Comparison of ENCODE assay signal across 1 cellular context in the genomic region with DNA sequence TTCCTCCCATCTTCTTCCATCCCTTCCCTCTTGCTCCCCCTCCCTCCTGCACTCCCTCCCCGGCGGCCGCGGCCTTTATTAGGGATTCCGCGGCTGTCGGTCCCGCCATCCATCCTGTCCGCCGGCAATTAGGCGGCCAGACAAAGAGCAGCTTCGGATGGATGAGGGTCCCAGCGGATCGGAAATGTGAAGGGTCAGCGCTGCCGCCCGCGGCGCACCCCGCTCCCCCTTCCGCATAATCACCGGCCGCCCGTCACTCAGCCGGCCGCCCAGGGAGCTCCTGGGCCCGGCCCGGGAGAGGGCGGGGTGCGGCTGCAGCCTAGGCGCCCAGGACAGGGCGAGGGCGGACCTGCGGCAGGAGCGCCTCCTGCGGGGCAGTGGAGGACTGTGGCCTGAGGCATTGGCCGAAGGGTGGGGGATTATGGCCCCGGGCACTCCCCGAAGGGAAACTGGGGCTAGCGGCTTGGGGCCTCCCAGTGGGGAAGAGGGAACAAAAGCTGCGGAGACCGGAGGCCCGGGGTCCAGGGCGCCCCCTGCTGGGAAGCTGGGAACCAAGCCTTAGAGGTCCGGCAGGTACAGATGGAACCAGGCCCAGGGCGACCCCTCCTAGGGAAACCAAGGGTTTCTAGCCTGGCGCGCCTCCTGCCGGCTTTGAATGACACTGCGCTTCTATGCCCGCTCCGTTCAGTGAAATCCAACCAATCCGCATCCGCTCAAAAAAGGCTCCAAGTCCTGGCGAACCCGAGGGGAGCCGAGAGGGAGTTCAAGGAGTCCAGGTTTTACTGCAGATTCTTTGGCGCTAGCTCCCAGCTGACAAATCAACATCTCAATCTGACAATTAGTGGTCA.
A peak's percentile ranks its signal among the peaks of the same experiment; 100 is the strongest.
TF ChIP-seq lines count a peak whose summit lies in the region.

No MANE protein-coding gene starts in this region.

TF ChIP-seq in HepG2, 621 proteins besides CTCF, POLR2A, EP300 and RAD21 (continues in another document):
- TF ChIP-seq GPN1 (CRISPR knock-in tag; IDR thresholded peaks at IDR 0.05; ENCODE audit: borderline replicate concordance): no peak
- TF ChIP-seq ZNF335 (CRISPR knock-in tag; IDR thresholded peaks at IDR 0.05): no peak
- TF ChIP-seq, protein P1, sequence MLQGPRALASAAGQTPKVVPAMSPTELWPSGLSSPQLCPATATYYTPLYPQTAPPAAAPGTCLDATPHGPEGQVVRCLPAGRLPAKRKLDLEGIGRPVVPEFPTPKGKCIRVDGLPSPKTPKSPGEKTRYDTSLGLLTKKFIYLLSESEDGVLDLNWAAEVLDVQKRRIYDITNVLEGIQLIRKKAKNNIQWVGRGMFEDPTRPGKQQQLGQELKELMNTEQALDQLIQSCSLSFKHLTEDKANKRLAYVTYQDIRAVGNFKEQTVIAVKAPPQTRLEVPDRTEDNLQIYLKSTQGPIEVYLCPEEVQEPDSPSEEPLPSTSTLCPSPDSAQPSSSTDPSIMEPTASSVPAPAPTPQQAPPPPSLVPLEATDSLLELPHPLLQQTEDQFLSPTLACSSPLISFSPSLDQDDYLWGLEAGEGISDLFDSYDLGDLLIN (CRISPR knock-in tag; IDR thresholded peaks at IDR 0.05; ENCODE audit: borderline replicate concordance): no peak
- no peak for TF ChIP-seq ZFP36L2 (CRISPR knock-in tag; IDR thresholded peaks at IDR 0.05)
- 0 out of 2 replicates have a peak, but pooled peaks have one; percentile 44 for TF ChIP-seq ZNF337 (CRISPR knock-in tag; IDR thresholded peaks at IDR 0.05; ENCODE audit: borderline replicate concordance, low read depth)
- TF ChIP-seq, protein P2, sequence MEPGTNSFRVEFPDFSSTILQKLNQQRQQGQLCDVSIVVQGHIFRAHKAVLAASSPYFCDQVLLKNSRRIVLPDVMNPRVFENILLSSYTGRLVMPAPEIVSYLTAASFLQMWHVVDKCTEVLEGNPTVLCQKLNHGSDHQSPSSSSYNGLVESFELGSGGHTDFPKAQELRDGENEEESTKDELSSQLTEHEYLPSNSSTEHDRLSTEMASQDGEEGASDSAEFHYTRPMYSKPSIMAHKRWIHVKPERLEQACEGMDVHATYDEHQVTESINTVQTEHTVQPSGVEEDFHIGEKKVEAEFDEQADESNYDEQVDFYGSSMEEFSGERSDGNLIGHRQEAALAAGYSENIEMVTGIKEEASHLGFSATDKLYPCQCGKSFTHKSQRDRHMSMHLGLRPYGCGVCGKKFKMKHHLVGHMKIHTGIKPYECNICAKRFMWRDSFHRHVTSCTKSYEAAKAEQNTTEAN (CRISPR knock-in tag; conservative IDR thresholded peaks at IDR 0.05): no peak
- no peak; the same call in 1 of the 2 replicates for TF ChIP-seq SALL2 (CRISPR knock-in tag; IDR thresholded peaks at IDR 0.05)
- no peak for TF ChIP-seq ZNF17 (CRISPR knock-in tag; IDR thresholded peaks at IDR 0.05)
- no peak for TF ChIP-seq MYNN (CRISPR knock-in tag; IDR thresholded peaks at IDR 0.05; ENCODE audit: low read depth)
- TF ChIP-seq CREB1 (IDR thresholded peaks at IDR 0.05): no peak
- TF ChIP-seq CREB1 (CRISPR knock-in tag; IDR thresholded peaks at IDR 0.05): no peak
- TF ChIP-seq POLR2AphosphoS5 (IDR thresholded peaks at IDR 0.05; ENCODE audit: low read depth, low read length): no peak
- TF ChIP-seq ZNF446 (CRISPR knock-in tag; IDR thresholded peaks at IDR 0.05): no peak
- TF ChIP-seq, protein P3, sequence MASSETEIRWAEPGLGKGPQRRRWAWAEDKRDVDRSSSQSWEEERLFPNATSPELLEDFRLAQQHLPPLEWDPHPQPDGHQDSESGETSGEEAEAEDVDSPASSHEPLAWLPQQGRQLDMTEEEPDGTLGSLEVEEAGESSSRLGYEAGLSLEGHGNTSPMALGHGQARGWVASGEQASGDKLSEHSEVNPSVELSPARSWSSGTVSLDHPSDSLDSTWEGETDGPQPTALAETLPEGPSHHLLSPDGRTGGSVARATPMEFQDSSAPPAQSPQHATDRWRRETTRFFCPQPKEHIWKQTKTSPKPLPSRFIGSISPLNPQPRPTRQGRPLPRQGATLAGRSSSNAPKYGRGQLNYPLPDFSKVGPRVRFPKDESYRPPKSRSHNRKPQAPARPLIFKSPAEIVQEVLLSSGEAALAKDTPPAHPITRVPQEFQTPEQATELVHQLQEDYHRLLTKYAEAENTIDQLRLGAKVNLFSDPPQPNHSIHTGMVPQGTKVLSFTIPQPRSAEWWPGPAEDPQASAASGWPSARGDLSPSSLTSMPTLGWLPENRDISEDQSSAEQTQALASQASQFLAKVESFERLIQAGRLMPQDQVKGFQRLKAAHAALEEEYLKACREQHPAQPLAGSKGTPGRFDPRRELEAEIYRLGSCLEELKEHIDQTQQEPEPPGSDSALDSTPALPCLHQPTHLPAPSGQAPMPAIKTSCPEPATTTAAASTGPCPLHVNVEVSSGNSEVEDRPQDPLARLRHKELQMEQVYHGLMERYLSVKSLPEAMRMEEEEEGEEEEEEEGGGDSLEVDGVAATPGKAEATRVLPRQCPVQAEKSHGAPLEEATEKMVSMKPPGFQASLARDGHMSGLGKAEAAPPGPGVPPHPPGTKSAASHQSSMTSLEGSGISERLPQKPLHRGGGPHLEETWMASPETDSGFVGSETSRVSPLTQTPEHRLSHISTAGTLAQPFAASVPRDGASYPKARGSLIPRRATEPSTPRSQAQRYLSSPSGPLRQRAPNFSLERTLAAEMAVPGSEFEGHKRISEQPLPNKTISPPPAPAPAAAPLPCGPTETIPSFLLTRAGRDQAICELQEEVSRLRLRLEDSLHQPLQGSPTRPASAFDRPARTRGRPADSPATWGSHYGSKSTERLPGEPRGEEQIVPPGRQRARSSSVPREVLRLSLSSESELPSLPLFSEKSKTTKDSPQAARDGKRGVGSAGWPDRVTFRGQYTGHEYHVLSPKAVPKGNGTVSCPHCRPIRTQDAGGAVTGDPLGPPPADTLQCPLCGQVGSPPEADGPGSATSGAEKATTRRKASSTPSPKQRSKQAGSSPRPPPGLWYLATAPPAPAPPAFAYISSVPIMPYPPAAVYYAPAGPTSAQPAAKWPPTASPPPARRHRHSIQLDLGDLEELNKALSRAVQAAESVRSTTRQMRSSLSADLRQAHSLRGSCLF (CRISPR knock-in tag; IDR thresholded peaks at IDR 0.05; ENCODE audit: borderline replicate concordance): no peak
- TF ChIP-seq, protein P4, sequence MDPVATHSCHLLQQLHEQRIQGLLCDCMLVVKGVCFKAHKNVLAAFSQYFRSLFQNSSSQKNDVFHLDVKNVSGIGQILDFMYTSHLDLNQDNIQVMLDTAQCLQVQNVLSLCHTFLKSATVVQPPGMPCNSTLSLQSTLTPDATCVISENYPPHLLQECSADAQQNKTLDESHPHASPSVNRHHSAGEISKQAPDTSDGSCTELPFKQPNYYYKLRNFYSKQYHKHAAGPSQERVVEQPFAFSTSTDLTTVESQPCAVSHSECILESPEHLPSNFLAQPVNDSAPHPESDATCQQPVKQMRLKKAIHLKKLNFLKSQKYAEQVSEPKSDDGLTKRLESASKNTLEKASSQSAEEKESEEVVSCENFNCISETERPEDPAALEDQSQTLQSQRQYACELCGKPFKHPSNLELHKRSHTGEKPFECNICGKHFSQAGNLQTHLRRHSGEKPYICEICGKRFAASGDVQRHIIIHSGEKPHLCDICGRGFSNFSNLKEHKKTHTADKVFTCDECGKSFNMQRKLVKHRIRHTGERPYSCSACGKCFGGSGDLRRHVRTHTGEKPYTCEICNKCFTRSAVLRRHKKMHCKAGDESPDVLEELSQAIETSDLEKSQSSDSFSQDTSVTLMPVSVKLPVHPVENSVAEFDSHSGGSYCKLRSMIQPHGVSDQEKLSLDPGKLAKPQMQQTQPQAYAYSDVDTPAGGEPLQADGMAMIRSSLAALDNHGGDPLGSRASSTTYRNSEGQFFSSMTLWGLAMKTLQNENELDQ (CRISPR knock-in tag; IDR thresholded peaks at IDR 0.05; ENCODE audit: borderline replicate concordance): no peak
- no peak for TF ChIP-seq SUZ12 (IDR thresholded peaks at IDR 0.05; ENCODE audit: low read depth, low read length)
- TF ChIP-seq MAZ (IDR thresholded peaks at IDR 0.05; ENCODE audit: borderline replicate concordance, low read depth, low read length): peak; percentile 44; the same call in 1 of the 2 replicates
- peak; percentile 79 for TF ChIP-seq MAZ (CRISPR knock-in tag; IDR thresholded peaks at IDR 0.05; ENCODE audit: low read depth)
- no peak for TF ChIP-seq TCF7 (IDR thresholded peaks at IDR 0.05; ENCODE audit: low read depth)
- TF ChIP-seq ONECUT2 (CRISPR knock-in tag; IDR thresholded peaks at IDR 0.05): no peak
- no peak for TF ChIP-seq JUND (CRISPR knock-in tag; IDR thresholded peaks at IDR 0.05)
- no peak for TF ChIP-seq ZC3H13 (CRISPR knock-in tag; IDR thresholded peaks at IDR 0.05)
- no peak for TF ChIP-seq TBX3 (IDR thresholded peaks at IDR 0.05; ENCODE audit: borderline replicate concordance)
- TF ChIP-seq, protein P5, sequence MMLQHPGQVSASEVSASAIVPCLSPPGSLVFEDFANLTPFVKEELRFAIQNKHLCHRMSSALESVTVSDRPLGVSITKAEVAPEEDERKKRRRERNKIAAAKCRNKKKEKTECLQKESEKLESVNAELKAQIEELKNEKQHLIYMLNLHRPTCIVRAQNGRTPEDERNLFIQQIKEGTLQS (CRISPR knock-in tag; IDR thresholded peaks at IDR 0.05): no peak
- no peak for TF ChIP-seq TBP (CRISPR knock-in tag; IDR thresholded peaks at IDR 0.05)
- no peak for TF ChIP-seq JARID2 (CRISPR knock-in tag; IDR thresholded peaks at IDR 0.05; ENCODE audit: insufficient replicate concordance)
- no peak for TF ChIP-seq TAF1 (CRISPR knock-in tag; IDR thresholded peaks at IDR 0.05)
- TF ChIP-seq TARDBP (CRISPR knock-in tag; IDR thresholded peaks at IDR 0.05): no peak; the same call in 1 of the 2 replicates
- TF ChIP-seq ZNF781 (CRISPR knock-in tag; IDR thresholded peaks at IDR 0.05; ENCODE audit: borderline replicate concordance, not compliant biosample characterization): no peak
- no peak for TF ChIP-seq ZNF468 (CRISPR knock-in tag; IDR thresholded peaks at IDR 0.05)
- TF ChIP-seq, protein P6, sequence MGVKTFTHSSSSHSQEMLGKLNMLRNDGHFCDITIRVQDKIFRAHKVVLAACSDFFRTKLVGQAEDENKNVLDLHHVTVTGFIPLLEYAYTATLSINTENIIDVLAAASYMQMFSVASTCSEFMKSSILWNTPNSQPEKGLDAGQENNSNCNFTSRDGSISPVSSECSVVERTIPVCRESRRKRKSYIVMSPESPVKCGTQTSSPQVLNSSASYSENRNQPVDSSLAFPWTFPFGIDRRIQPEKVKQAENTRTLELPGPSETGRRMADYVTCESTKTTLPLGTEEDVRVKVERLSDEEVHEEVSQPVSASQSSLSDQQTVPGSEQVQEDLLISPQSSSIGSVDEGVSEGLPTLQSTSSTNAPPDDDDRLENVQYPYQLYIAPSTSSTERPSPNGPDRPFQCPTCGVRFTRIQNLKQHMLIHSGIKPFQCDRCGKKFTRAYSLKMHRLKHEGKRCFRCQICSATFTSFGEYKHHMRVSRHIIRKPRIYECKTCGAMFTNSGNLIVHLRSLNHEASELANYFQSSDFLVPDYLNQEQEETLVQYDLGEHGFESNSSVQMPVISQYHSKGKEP (CRISPR knock-in tag; IDR thresholded peaks at IDR 0.05): no peak
- TF ChIP-seq ISX (CRISPR knock-in tag; conservative IDR thresholded peaks at IDR 0.05): no peak
- no peak for TF ChIP-seq ZNF839 (CRISPR knock-in tag; IDR thresholded peaks at IDR 0.05; ENCODE audit: borderline replicate concordance)
- TF ChIP-seq ZNF224 (CRISPR knock-in tag; IDR thresholded peaks at IDR 0.05): no peak
- TF ChIP-seq, protein P7, sequence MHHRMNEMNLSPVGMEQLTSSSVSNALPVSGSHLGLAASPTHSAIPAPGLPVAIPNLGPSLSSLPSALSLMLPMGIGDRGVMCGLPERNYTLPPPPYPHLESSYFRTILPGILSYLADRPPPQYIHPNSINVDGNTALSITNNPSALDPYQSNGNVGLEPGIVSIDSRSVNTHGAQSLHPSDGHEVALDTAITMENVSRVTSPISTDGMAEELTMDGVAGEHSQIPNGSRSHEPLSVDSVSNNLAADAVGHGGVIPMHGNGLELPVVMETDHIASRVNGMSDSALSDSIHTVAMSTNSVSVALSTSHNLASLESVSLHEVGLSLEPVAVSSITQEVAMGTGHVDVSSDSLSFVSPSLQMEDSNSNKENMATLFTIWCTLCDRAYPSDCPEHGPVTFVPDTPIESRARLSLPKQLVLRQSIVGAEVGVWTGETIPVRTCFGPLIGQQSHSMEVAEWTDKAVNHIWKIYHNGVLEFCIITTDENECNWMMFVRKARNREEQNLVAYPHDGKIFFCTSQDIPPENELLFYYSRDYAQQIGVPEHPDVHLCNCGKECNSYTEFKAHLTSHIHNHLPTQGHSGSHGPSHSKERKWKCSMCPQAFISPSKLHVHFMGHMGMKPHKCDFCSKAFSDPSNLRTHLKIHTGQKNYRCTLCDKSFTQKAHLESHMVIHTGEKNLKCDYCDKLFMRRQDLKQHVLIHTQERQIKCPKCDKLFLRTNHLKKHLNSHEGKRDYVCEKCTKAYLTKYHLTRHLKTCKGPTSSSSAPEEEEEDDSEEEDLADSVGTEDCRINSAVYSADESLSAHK (CRISPR knock-in tag; IDR thresholded peaks at IDR 0.05; ENCODE audit: borderline replicate concordance): no peak
- TF ChIP-seq, protein P8, sequence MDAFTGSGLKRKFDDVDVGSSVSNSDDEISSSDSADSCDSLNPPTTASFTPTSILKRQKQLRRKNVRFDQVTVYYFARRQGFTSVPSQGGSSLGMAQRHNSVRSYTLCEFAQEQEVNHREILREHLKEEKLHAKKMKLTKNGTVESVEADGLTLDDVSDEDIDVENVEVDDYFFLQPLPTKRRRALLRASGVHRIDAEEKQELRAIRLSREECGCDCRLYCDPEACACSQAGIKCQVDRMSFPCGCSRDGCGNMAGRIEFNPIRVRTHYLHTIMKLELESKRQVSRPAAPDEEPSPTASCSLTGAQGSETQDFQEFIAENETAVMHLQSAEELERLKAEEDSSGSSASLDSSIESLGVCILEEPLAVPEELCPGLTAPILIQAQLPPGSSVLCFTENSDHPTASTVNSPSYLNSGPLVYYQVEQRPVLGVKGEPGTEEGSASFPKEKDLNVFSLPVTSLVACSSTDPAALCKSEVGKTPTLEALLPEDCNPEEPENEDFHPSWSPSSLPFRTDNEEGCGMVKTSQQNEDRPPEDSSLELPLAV (CRISPR knock-in tag; conservative IDR thresholded peaks at IDR 0.05; ENCODE audit: low read depth): no peak
- peak; percentile 65 for TF ChIP-seq ZFY (CRISPR knock-in tag; IDR thresholded peaks at IDR 0.05)
- TF ChIP-seq ZMAT3 (CRISPR knock-in tag; conservative IDR thresholded peaks at IDR 0.05): no peak
- TF ChIP-seq, protein P9, sequence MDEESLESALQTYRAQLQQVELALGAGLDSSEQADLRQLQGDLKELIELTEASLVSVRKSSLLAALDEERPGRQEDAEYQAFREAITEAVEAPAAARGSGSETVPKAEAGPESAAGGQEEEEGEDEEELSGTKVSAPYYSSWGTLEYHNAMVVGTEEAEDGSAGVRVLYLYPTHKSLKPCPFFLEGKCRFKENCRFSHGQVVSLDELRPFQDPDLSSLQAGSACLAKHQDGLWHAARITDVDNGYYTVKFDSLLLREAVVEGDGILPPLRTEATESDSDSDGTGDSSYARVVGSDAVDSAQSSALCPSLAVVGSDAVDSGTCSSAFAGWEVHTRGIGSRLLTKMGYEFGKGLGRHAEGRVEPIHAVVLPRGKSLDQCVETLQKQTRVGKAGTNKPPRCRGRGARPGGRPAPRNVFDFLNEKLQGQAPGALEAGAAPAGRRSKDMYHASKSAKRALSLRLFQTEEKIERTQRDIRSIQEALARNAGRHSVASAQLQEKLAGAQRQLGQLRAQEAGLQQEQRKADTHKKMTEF (CRISPR knock-in tag; IDR thresholded peaks at IDR 0.05): peak; percentile 74
- no peak for TF ChIP-seq ZNF629 (CRISPR knock-in tag; conservative IDR thresholded peaks at IDR 0.05)
- TF ChIP-seq SP140L (CRISPR knock-in tag; IDR thresholded peaks at IDR 0.05; ENCODE audit: borderline replicate concordance): no peak; the same call in 1 of the 2 replicates
